8 cellular contexts compared by ENCODE assay signal in the genomic region with DNA sequence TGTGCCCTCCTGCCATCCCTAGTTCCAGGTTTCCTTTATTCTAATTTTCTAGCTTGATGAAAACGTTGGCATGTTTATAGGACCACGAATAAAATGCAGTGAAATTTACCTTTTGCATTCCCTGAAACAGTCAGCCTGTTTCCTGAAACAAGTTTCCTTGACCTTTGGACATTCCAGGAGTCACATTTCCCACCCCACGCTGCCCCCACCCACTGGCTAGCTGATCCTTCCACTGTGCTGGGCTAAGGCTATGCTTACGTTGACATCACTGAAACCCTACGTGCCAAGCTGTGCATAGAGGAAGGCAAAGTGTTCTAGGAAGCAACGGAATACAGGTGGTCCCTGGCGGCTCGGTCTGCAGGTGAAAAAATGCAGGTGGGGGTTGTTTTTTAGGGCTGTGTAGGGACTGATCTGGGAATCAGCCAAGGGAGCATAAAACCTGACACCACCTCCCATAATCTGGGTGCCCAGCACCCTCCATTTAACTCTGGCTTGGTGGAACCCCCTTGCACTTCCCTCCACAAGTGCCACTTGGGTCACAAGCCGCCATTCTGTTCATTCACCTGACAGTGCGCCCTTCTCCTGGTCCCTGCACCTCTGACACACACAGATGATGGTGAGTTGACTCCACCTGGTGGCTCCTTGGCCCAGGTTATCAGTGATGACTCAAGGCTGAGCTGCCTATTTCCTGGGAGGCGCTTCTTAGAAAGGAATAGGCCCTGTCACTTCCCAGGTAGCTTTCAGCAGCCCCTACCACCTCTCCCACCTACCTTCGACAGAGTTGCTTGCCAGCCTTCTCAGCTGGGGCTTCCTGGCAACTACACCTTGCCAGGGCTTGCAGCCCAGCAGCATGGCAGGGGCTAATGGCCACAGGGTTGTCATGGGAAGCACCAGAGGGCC.
DNase-seq lines count a peak whose midpoint lies in the region; ATAC-seq and TF ChIP-seq lines count a peak whose summit lies in the region.

No MANE protein-coding gene starts in this region.

- H3K9me3 Mint-ChIP-seq in stimulated activated naive CD8-positive, alpha-beta T cell treated with anti-CD3 and anti-CD28 coated beads, Interleukin-15, amount 100 ng/mL, for 72 hours, result peaks cover 0 to 7% of the 10 kb centered on the region in 2 donors

- no peak overlapping the region for H3K4me3 Mint-ChIP-seq in stimulated activated naive CD8-positive, alpha-beta T cell treated with anti-CD3 and anti-CD28 coated beads, Interleukin-15, amount 100 ng/mL, for 72 hours

- POLR2A ChIA-PET in Panc1 (lab: Charles Lee), result no interaction called here

- H3K27ac Mint-ChIP-seq in stimulated activated naive CD8-positive, alpha-beta T cell treated with anti-CD3 and anti-CD28 coated beads, Interleukin-15, amount 100 ng/mL, for 72 hours, result peak overlapping the region in 1 of 2 donors; percentile 92

- in situ Hi-C loops in Panc1 (cut with HindIII; ENCODE audit: low pct_unique_long_range_greater_than_20kb, low sequenced_read_pairs), result no loop called here

- intact Hi-C loops in Panc1 (cut with micrococcal nuclease; ENCODE audit: unreplicated experiment) (loop anchor here (10.0 kb wide), 1 partner anchor 172 kb away; no protein-coding TSS in a partner anchor), Right ventricle myocardium inferior (cut with DNase I) (no loop called here)

- CTCF ChIA-PET in Panc1 (lab: Charles Lee), result interaction anchor here (0.6 kb wide), 1 partner anchor 82 kb away, joined by 3 read pairs; no protein-coding TSS in a partner anchor

- H3K27me3 ChIP-seq in Panc1 (ENCODE audit: control insufficient read depth, insufficient read depth, low read length), result no peaks in the 10 kb centered on the region

- H3K4me3 ChIP-seq in Panc1 (ENCODE audit: low read depth in 2 of 2, low read length in 2 of 2) (no peak overlapping the region), foreskin fibroblast (ENCODE audit: low read depth in 1 of 2, low read length in 2 of 2) (no peak overlapping the region)

- no peaks in the 10 kb centered on the region for H3K36me3 ChIP-seq in Panc1 (ENCODE audit: control insufficient read depth, insufficient read depth, low read length)

- peak; percentile 66 for DNase-seq in NCI-H146 (lab: John Stamatoyannopoulos, UW)
- no peak for DNase-seq in NCI-H146 treated with DMSO at 0.1 percent for 48 hours (lab: John Stamatoyannopoulos, UW; ENCODE audit: unreplicated experiment)
- peak; percentile 32 for DNase-seq in Panc1 (ENCODE audit: low read depth, low spot score)
- no peak for DNase-seq in foreskin fibroblast
- peak in 1 of 2 donors; percentile 36 for DNase-seq in stimulated activated naive CD8-positive, alpha-beta T cell treated with anti-CD3 and anti-CD28 coated beads, Interleukin-15, amount 100 ng/mL, for 72 hours
- DNase-seq in Right ventricle myocardium inferior (ENCODE audit: missing footprints), result no peak
- DNase-seq in midbrain (lab: John Stamatoyannopoulos, UW), result no peak

- no peak overlapping the region for H3K27ac ChIP-seq in Panc1 (ENCODE audit: low read length)

- no peak for TF ChIP-seq CTCF in Panc1 (IDR thresholded peaks at IDR 0.05)
- peak; percentile 10 for TF ChIP-seq CTCF in foreskin fibroblast (IDR thresholded peaks at IDR 0.05; ENCODE audit: low read depth, low read length)

- no TSS peak for BruUV-seq in Panc1 (replicated peaks; lab: Mats Ljungman, UMichigan)

- no peaks in the 10 kb centered on the region for H3K9me3 ChIP-seq in Panc1 (ENCODE audit: control insufficient read depth, insufficient read depth, low read depth, low read length)

- H3K27me3 Mint-ChIP-seq in stimulated activated naive CD8-positive, alpha-beta T cell treated with anti-CD3 and anti-CD28 coated beads, Interleukin-15, amount 100 ng/mL, for 72 hours, result no peaks in the 10 kb centered on the region

- H3K4me1 ChIP-seq in Panc1 (ENCODE audit: control insufficient read depth, insufficient read depth, low read length), result no peaks in the 10 kb centered on the region

- H3K4me1 Mint-ChIP-seq in stimulated activated naive CD8-positive, alpha-beta T cell treated with anti-CD3 and anti-CD28 coated beads, Interleukin-15, amount 100 ng/mL, for 72 hours, result peaks cover 11% of the 10 kb centered on the region

- ATAC-seq in HG02798 (IDR thresholded peaks at IDR 0.05; ENCODE audit: poor library complexity, unreplicated experiment) (peak; percentile 67), Panc1 (peak; percentile 80; the same call in 1 of the 2 replicates), Right ventricle myocardium inferior (no peak)
- peak; percentile 82 for ATAC-seq in stimulated activated naive CD8-positive, alpha-beta T cell treated with anti-CD3 and anti-CD28 coated beads, Interleukin-15, amount 100 ng/mL, for 72 hours

Comparison
In these comparisons a context has a peak if more than half of its experiments do, and no peak if none do; other contexts are left out.
1. DNase-seq: peak in NCI-H146 (single experiment) and Panc1 (single experiment); none in NCI-H146 treated with DMSO at 0.1 percent for 48 hours (single experiment), foreskin fibroblast (0 of 2), Right ventricle myocardium inferior (single experiment) and midbrain (single experiment).